ENCODE assay signal across 14 cellular contexts in genomic region chr2:120670371-120670770, GRCh38.
"Had no signal": no experiment of that assay in that cellular context is flagged by ENCODE, and none has a peak within 500 bp of the region (broad histone marks: within the 10 kb centered on the region; RNA-seq: fewer than 3 reads in every experiment).

No MANE protein-coding gene starts in this region.

- H3K4me3 Mint-ChIP-seq: activated naive CD4-positive, alpha-beta T cell treated with anti-CD3 and anti-CD28 coated beads, Interleukin-2, amount 10 ng/mL, durations not matched to agents 7 days and 5 days; natural killer cell treated with Interleukin-12 subunit alpha and Interleukin-12 subunit beta and Interleukin-15 and Interleukin-18, amount 100 ng/mL, for 72 hours had no signal

- H3K27ac ChIP-seq: cardiac muscle cell, left ventricle myocardium inferior had no signal

- H3K4me3 ChIP-seq: cardiac muscle cell, left ventricle myocardium inferior had no signal

- ATAC-seq: natural killer cell treated with Interleukin-12 subunit alpha and Interleukin-12 subunit beta and Interleukin-15 and Interleukin-18, amount 100 ng/mL, for 72 hours; stimulated activated memory B cell treated with anti-CD40 and anti-IgM and Interleukin-4, amounts not matched to agents 10 μg/mL and 1 μg/mL and 100 μg/mL, for 72 hours had no signal

- H3K36me3 ChIP-seq: cardiac muscle cell, left ventricle myocardium inferior had no signal

- H3K4me1 Mint-ChIP-seq: activated naive CD4-positive, alpha-beta T cell treated with anti-CD3 and anti-CD28 coated beads, Interleukin-2, amount 10 ng/mL, durations not matched to agents 7 days and 5 days had no signal

- H3K36me3 Mint-ChIP-seq: activated naive CD4-positive, alpha-beta T cell treated with anti-CD3 and anti-CD28 coated beads, Interleukin-2, amount 10 ng/mL, durations not matched to agents 7 days and 5 days had no signal

- DNase-seq: activated CD4-positive, alpha-beta T cell treated with anti-CD3 and anti-CD28 coated beads, Interleukin-2, amount 50 U/mL, for 1 hour; activated CD4-positive, CD25-positive, alpha-beta regulatory T cell; activated naive CD4-positive, alpha-beta T cell treated with anti-CD3 and anti-CD28 coated beads, Interleukin-2, amount 10 ng/mL, durations not matched to agents 7 days and 5 days; hippocampal formation; kidney; left ventricle myocardium inferior; mesendoderm; stimulated activated CD4-positive, alpha-beta T cell treated with anti-CD3 and anti-CD28 coated beads, Interleukin-2, amount 100 ng/mL, for 48 hours; SW 1271; trophoblast cell had no signal

- H3K27ac Mint-ChIP-seq: activated naive CD4-positive, alpha-beta T cell treated with anti-CD3 and anti-CD28 coated beads, Interleukin-2, amount 10 ng/mL, durations not matched to agents 7 days and 5 days; activated T-helper 2 cell treated with anti-CD3 and anti-CD28 coated beads, Interferon-gamma antibody, Interleukin-2, Interleukin-4, amounts not matched to agents 10 μg/mL and 5 μg/mL and 100 μg/mL, durations not matched to agents 14 hours and 24 hours and 36 hours; natural killer cell treated with Interleukin-12 subunit alpha and Interleukin-12 subunit beta and Interleukin-15 and Interleukin-18, amount 100 ng/mL, for 72 hours; stimulated activated memory B cell treated with anti-CD40 and anti-IgM and Interleukin-4, amounts not matched to agents 10 μg/mL and 1 μg/mL and 100 μg/mL, for 72 hours had no signal
